ENCODE assay signal across 8 cellular contexts in the genomic region with DNA sequence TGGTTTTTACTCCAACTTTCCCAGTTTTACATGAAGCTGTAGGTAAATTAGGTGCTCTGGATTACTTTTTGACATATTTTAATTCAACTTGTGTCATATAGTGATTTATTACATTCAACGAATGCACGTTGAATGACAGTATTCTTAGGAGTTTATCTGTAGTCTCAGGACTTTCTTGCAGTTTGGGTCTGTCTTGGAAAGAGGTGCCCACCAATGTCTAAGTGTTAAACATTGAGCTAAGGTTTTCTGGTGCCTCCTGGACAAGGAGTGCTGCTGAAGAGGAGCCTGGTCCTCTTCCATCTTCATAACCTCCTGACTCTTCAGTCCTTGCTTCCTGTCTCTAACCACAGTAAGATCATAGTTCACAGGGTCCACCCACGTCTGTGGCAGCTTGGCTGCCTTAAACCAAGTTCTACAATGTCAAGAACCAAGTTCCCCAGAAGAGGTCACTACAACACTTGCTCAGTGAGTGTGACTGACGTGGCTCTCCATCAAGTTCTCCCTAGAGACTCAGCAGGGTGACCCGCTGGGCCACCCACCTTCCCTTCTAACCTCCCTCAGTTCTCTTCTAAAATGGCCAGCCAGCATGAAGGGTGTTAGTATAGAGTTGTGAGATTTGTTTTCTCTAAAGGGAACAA. TPM values are rescaled to one million over a fixed set of nuclear protein-coding genes. Genes with fewer than 3 reads are reported as not detected.
DNase-seq lines count a peak whose midpoint lies in the region; ATAC-seq, FAIRE-seq and TF ChIP-seq lines count a peak whose summit lies in the region.

No MANE protein-coding gene starts in this region.

- intact Hi-C loops in GM12878 (cut with micrococcal nuclease; ENCODE audit: unreplicated experiment) (loop anchor here (1.0 kb wide), 3 partner anchors 92 to 375 kb away; no protein-coding TSS in a partner anchor), right lobe of liver (cut with DNase I) (no loop called here), stomach (cut with DNase I; ENCODE audit: low total_unique reads) (no loop called here)

- H4K20me1 ChIP-seq in GM12878 (ENCODE audit: control insufficient read depth, insufficient read depth): no peaks in the 10 kb centered on the region

- RAD21 ChIA-PET in GM12878 (lab: Charles Lee; ENCODE audit: unreplicated experiment): interaction anchor here (0.6 to 2.5 kb wide), 10 partner anchors 91 to 593 kb away, joined by 3 to 21 read pairs (median 4); no protein-coding TSS in a partner anchor

- H3K4me2 ChIP-seq in GM12878 (ENCODE audit: control insufficient read depth, insufficient read depth): no peak overlapping the region

- ATAC-seq in GM12878: peak; percentile 99
- ATAC-seq in right lobe of liver: peak; percentile 70 to 89 (median 83)

- SMC1A ChIA-PET in GM12878 (lab: Charles Lee; ENCODE audit: uncharacterized antibody, unreplicated experiment): interaction anchor here (0.7 to 2.9 kb wide), 17 partner anchors 9 to 577 kb away, joined by 3 to 18 read pairs (median 3); no protein-coding TSS in a partner anchor

- H3K27ac ChIP-seq in GM12878 (ENCODE audit: control insufficient read depth, insufficient read depth) (no peak overlapping the region), right lobe of liver (no peak overlapping the region), stomach (no peak overlapping the region)

- TF ChIP-seq RAD21 in GM12878 (IDR thresholded peaks at IDR 0.05; ENCODE audit: insufficient read depth, low read depth, low read length): peak; percentile 90

- no peak overlapping the region for H3K9ac ChIP-seq in GM12878 (ENCODE audit: control insufficient read depth, insufficient read depth, low read length)

- TF ChIP-seq POLR2A in GM12878 (IDR thresholded peaks at IDR 0.05; ENCODE audit: low read depth, low read length) (no peak), right lobe of liver (IDR thresholded peaks at IDR 0.05) (no peak), stomach (IDR thresholded peaks at IDR 0.05) (no peak)

- FAIRE-seq in GM12878 (lab: Jason Lieb, UNC): peak; percentile 94

- TF ChIP-seq CTCF in GM12878 (IDR thresholded peaks at IDR 0.05 in 2 of 3, conservative IDR thresholded peaks at IDR 0.05 in 1 of 3; ENCODE audit: control insufficient read depth in 2 of 3, extremely low read depth in 1 of 3, insufficient read depth in 1 of 3, low read depth in 3 of 3, low read length in 3 of 3) (peak; percentile 63 to 76 (median 71)), right lobe of liver (IDR thresholded peaks at IDR 0.05) (peak; percentile 18 to 48 (median 30)), stomach (IDR thresholded peaks at IDR 0.05) (peak in 4 of 7 experiments; percentile 11 to 36 (median 26))

- peak; percentile 72 for DNase-seq in activated effector memory CD4-positive, alpha-beta T cell treated with anti-CD3 and anti-CD28 coated beads, Interleukin-2, amount 50 U/mL, for 16 hours
- no peak for DNase-seq in activated effector memory CD4-positive, alpha-beta T cell treated with Interleukin-2 at 50 U/mL for 16 hours
- DNase-seq in H4 (ENCODE audit: low spot score) (peak; percentile 91), RPMI7951 (ENCODE audit: low read depth) (peak; percentile 63), GM12878 (ENCODE audit: low read depth, low spot score) (peak; percentile 70), right lobe of liver (no peak), stomach (no peak)
- peak; percentile 66 for DNase-seq in Jurkat, Clone E6-1 (ENCODE audit: low read depth, low spot score)

- H3K4me1 ChIP-seq in GM12878 (ENCODE audit: control insufficient read depth, insufficient read depth, low read length) (0 out of 2 replicates have a peak, but pooled peaks cover 2% of the 10 kb centered on the region), right lobe of liver (no peaks in the 10 kb centered on the region), stomach (peaks cover 2 to 4% (median 3%) of the 10 kb centered on the region in 4 donors)

- CTCF ChIA-PET in GM12878 (lab: Yijun Ruan, JAX): interaction anchor here (0.5 to 3.3 kb wide), 33 partner anchors 8 to 811 kb away, joined by 3 to 31 read pairs (median 4); no protein-coding TSS in a partner anchor

- POLR2A ChIA-PET in GM12878 (lab: Charles Lee): no interaction called here

- H3K9me3 ChIP-seq in GM12878 (replicated peaks; ENCODE audit: control insufficient read depth, insufficient read depth, low read length) (no peaks in the 10 kb centered on the region), right lobe of liver (no peaks in the 10 kb centered on the region), stomach (no peaks in the 10 kb centered on the region)

- H3K36me3 ChIP-seq in GM12878 (ENCODE audit: control insufficient read depth in 2 of 2, insufficient read depth in 2 of 2, low read length in 1 of 2): no peaks in the 10 kb centered on the region
- no peaks in the 10 kb centered on the region for H3K36me3 ChIP-seq in right lobe of liver
- H3K36me3 ChIP-seq in stomach: no peaks in the 10 kb centered on the region

- H3K79me2 ChIP-seq in GM12878 (ENCODE audit: control insufficient read depth, insufficient read depth, low read length): no peaks in the 10 kb centered on the region

- WGBS in GM12878 (ENCODE audit: insufficient coverage, insufficient replicate concordance, low lambda C conversion rate, missing lambda C conversion rate): 27% methylated on average over 5 of the region's 5 CpGs
- WGBS in right lobe of liver (ENCODE audit: insufficient coverage, low coverage, low lambda C conversion rate, missing lambda C conversion rate): 22% methylated on average over 5 of the region's 5 CpGs
- WGBS in stomach, 5 donors: 22 to 35% (median 27%) methylated on average over 5 of the region's 5 CpGs

- no peak overlapping the region; the same call in 1 of the 2 replicates for H2AFZ ChIP-seq in GM12878 (ENCODE audit: control insufficient read depth, low read depth, low read length)

- TF ChIP-seq EP300 in GM12878 (IDR thresholded peaks at IDR 0.05; ENCODE audit: borderline replicate concordance in 1 of 2, control insufficient read depth in 1 of 2, low read depth in 2 of 2, low read length in 2 of 2) (no peak), stomach (IDR thresholded peaks at IDR 0.05) (no peak)

- no TSS peak for BruUV-seq in GM12878 (replicated peaks; lab: Mats Ljungman, UMichigan)

- H3K27me3 ChIP-seq in GM12878 (replicated peaks in 1 of 2; ENCODE audit: control insufficient read depth in 2 of 2, insufficient read depth in 2 of 2, low read length in 1 of 2): peaks cover 7% of the 10 kb centered on the region in 2 experiments
- no peaks in the 10 kb centered on the region for H3K27me3 ChIP-seq in right lobe of liver
- peaks cover 0 to 37% (median 9%) of the 10 kb centered on the region in 3 donors for H3K27me3 ChIP-seq in stomach

- in situ Hi-C loops in GM12878 (cut with MboI): loop anchor here (5.0 to 10.0 kb wide), 3 partner anchors 87 to 715 kb away; no protein-coding TSS in a partner anchor

- H3K4me3 ChIP-seq in Jurkat, Clone E6-1 (ENCODE audit: low read length): no peak overlapping the region
- H3K4me3 ChIP-seq in GM12878 (no peak overlapping the region), right lobe of liver (no peak overlapping the region), stomach (no peak overlapping the region)

TF ChIP-seq in GM12878, 131 proteins besides CTCF, POLR2A, EP300 and RAD21 (continues in another document):
- TF ChIP-seq YBX1 (IDR thresholded peaks at IDR 0.05) (no peak), ATF7 (IDR thresholded peaks at IDR 0.05; ENCODE audit: low read depth) (peak; percentile 45; the same call in 1 of the 2 replicates), EED (IDR thresholded peaks at IDR 0.05; ENCODE audit: low read depth) (no peak), DPF2 (IDR thresholded peaks at IDR 0.05) (peak; percentile 40; the same call in 1 of the 2 replicates), STAT1 (conservative IDR thresholded peaks at IDR 0.05) (no peak)
- TF ChIP-seq, protein P1, sequence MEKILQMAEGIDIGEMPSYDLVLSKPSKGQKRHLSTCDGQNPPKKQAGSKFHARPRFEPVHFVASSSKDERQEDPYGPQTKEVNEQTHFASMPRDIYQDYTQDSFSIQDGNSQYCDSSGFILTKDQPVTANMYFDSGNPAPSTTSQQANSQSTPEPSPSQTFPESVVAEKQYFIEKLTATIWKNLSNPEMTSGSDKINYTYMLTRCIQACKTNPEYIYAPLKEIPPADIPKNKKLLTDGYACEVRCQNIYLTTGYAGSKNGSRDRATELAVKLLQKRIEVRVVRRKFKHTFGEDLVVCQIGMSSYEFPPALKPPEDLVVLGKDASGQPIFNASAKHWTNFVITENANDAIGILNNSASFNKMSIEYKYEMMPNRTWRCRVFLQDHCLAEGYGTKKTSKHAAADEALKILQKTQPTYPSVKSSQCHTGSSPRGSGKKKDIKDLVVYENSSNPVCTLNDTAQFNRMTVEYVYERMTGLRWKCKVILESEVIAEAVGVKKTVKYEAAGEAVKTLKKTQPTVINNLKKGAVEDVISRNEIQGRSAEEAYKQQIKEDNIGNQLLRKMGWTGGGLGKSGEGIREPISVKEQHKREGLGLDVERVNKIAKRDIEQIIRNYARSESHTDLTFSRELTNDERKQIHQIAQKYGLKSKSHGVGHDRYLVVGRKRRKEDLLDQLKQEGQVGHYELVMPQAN (conservative IDR thresholded peaks at IDR 0.05): no peak

RNA-seq across cellular contexts. Expression of a gene that starts 6.1 kb away (rescaled TPM):
- not detected in 2 replicates for total RNA-seq in H4 (2014; rRNA removed; shearing (Covaris generic))
- polyA plus RNA-seq in Jurkat, Clone E6-1 (2012; ENCODE audit: insufficient read depth, insufficient read length): not detected
- not detected in 2 replicates for total RNA-seq in RPMI7951 (2014; rRNA removed; shearing (Covaris generic))
- not detected in 2 replicates for total RNA-seq in GM12878 (2013; cell fraction: nucleolus; rRNA removed)
- total RNA-seq in GM12878 (2014; rRNA removed) (not detected in 2 replicates), GM12878 (2014; rRNA removed; fragmentation: Illumina TruSeq; extraction: Trizol) (not detected in 2 replicates), GM12878 (2021) (not detected in 2 replicates), right lobe of liver (not detected), stomach (1 to 10 TPM in 2 of 5 donors, not detected in 3; 2.9 to 6.2 TPM)
- polyA plus RNA-seq in GM12878 (2011; ENCODE audit: low read depth): not detected
- polyA plus RNA-seq in GM12878 (2011; rRNA removed) (not detected in 2 replicates), GM12878 (2014; fragmentation: Illumina TruSeq; extraction: Trizol) (not detected in 2 replicates), GM12878 (2014; fragmentation: Nextera tagmentation; extraction: Ambion mirVana) (not detected), GM12878 (2014; rRNA removed) (not detected in 2 replicates), GM12878 (2016; fragmentation: Nextera tagmentation; extraction: Ambion mirVana) (not detected), stomach (10 to 100 TPM in 1 of 3 donors, 1 to 10 TPM in 1, not detected in 1; 2.6 to 19.2 TPM)
- polyA plus RNA-seq in GM12878 (2011; cell fraction: cytosol; rRNA removed): not detected in 2 replicates
- polyA plus RNA-seq in GM12878 (2011; cell fraction: nucleus; rRNA removed): not detected in 2 replicates
- polyA plus RNA-seq in GM12878 (2012): not detected in 2 replicates
- polyA minus RNA-seq in GM12878 (2011; rRNA and poly(A)+ RNA removed): not detected in 2 replicates
- polyA minus RNA-seq in GM12878 (2011; cell fraction: cytosol; rRNA and poly(A)+ RNA removed): not detected in 2 replicates
- polyA minus RNA-seq in GM12878 (2011; cell fraction: nucleus; rRNA and poly(A)+ RNA removed): not detected in 2 replicates

Comparison
In these comparisons a context has a peak if more than half of its experiments do, and no peak if none do; other contexts are left out.
1. DNase-seq: peak in activated effector memory CD4-positive, alpha-beta T cell treated with anti-CD3 and anti-CD28 coated beads, Interleukin-2, amount 50 U/mL, for 16 hours (single experiment), H4 (single experiment), Jurkat, Clone E6-1 (single experiment), RPMI7951 (single experiment) and GM12878 (single experiment); none in activated effector memory CD4-positive, alpha-beta T cell treated with Interleukin-2 at 50 U/mL for 16 hours (single experiment), right lobe of liver (0 of 3) and stomach (single experiment).
2. Peak in every context shown above with its lines, with median percentiles within 50 percentile points of each other: CTCF ChIP-seq.